8 cellular contexts compared by ENCODE assay signal in the genomic region with DNA sequence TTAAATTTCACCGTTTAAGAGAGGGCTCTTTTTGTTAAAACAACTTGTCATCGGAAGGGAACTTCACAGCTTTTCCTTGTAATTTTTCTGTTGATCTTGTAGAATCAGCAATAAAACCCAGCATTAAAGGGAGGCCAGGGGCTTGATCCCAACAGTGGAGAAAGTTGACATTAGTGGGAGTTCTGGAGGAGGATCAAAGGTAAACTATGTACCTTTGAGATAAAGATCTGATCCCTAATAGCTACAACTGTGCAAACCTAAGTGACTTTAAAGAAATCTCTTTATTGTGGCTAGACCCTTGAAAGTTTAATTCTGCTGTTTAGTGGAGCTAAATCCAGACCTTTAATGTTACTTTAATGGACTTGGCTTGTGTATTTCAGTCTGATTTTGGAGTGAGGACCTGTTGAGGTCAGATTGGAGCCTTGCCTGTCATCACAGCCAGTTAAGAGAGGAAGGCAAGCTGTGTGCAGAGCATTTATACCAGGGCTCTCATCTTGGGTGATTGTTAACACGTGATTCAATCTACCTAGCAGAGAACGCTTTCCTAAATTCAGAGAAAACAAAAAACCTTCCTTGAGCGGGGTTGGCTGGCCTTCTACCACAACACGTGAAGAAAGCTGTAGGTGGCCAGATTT. TPM values are rescaled to one million over a fixed set of nuclear protein-coding genes. Genes with fewer than 3 reads are reported as not detected.
DNase-seq lines count a peak whose midpoint lies in the region; ATAC-seq and TF ChIP-seq lines count a peak whose summit lies in the region.

No MANE protein-coding gene starts in this region.

- H3K36me3 ChIP-seq in DOHH2 (ENCODE audit: control insufficient read depth, low read length): no peaks in the 10 kb centered on the region
- H3K36me3 ChIP-seq in MM.1S (replicated peaks; ENCODE audit: insufficient read depth, low read length): no peaks in the 10 kb centered on the region
- no peaks in the 10 kb centered on the region for H3K36me3 ChIP-seq in mammary epithelial cell (ENCODE audit: insufficient read depth, low read length)
- H3K36me3 ChIP-seq in neural progenitor cell: no peaks in the 10 kb centered on the region
- no peaks in the 10 kb centered on the region for H3K36me3 ChIP-seq in testis (ENCODE audit: low read depth, missing control alignments)

- dilution Hi-C loops in mammary epithelial cell (cut with HindIII; ENCODE audit: low sequenced_read_pairs): no loop called here

- H3K4me3 Mint-ChIP-seq in neural progenitor cell: peak overlapping the region; percentile 91

- H3F3A ChIP-seq in DOHH2 (ENCODE audit: control insufficient read depth, insufficient read depth): no peaks in the 10 kb centered on the region
- no peaks in the 10 kb centered on the region for H3F3A ChIP-seq in MM.1S (ENCODE audit: insufficient read depth, low read length)
- H3F3A ChIP-seq in neural progenitor cell (ENCODE audit: low read depth): no peaks in the 10 kb centered on the region

- CTCF ChIA-PET in mammary epithelial cell (lab: Charles Lee; ENCODE audit: low non-redundant PET): no interaction called here

- H3K4me1 ChIP-seq in DOHH2 (ENCODE audit: control insufficient read depth, low read length) (peaks cover 41% of the 10 kb centered on the region), MM.1S (ENCODE audit: low read length) (no peaks in the 10 kb centered on the region), mammary epithelial cell (ENCODE audit: insufficient read depth, low read length) (no peaks in the 10 kb centered on the region), neural progenitor cell (peaks cover 4% of the 10 kb centered on the region), testis (no peaks in the 10 kb centered on the region)

- H3K4me2 ChIP-seq in DOHH2 (ENCODE audit: low read length) (peak overlapping the region; percentile 76), MM.1S (ENCODE audit: low read depth, low read length) (peak overlapping the region; percentile 66; the same call in 1 of the 2 replicates), mammary epithelial cell (ENCODE audit: insufficient read depth, low read depth, low read length) (peak overlapping the region; percentile 82), neural progenitor cell (peak overlapping the region; percentile 83)

- H2AFZ ChIP-seq in MM.1S (ENCODE audit: low read length) (no peak overlapping the region), mammary epithelial cell (ENCODE audit: low read depth, low read length) (peak overlapping the region; percentile 95), neural progenitor cell (replicated peaks) (no peak overlapping the region)

- WGBS in mammary epithelial cell (ENCODE audit: low coverage, missing lambda C conversion rate): 40% methylated on average over 5 of the region's 6 CpGs
- 45 to 70% methylated on average over 6 of the region's 6 CpGs for WGBS in testis, 2 donors

- H3K79me2 ChIP-seq in DOHH2 (ENCODE audit: control insufficient read depth, low read length) (peaks cover 49% of the 10 kb centered on the region), MM.1S (ENCODE audit: low read length) (no peaks in the 10 kb centered on the region; the same call in 1 of the 2 replicates), mammary epithelial cell (ENCODE audit: insufficient read depth, low read length) (no peaks in the 10 kb centered on the region), neural progenitor cell (ENCODE audit: low read depth) (no peaks in the 10 kb centered on the region)

- no peak for TF ChIP-seq CTCF in DOHH2 (IDR thresholded peaks at IDR 0.05; ENCODE audit: low read depth, low read length, poor library complexity, severe bottlenecking)
- no peak for TF ChIP-seq CTCF in MM.1S (IDR thresholded peaks at IDR 0.05; ENCODE audit: low read length)
- no peak for TF ChIP-seq CTCF in mammary epithelial cell (conservative IDR thresholded peaks at IDR 0.05 in 1 of 2, IDR thresholded peaks at IDR 0.05 in 1 of 2; ENCODE audit: extremely low read depth in 1 of 2, insufficient read depth in 1 of 2, low read depth in 1 of 2, low read length in 2 of 2)
- TF ChIP-seq CTCF in neural progenitor cell (IDR thresholded peaks at IDR 0.05): no peak
- no peak for TF ChIP-seq CTCF in testis (IDR thresholded peaks at IDR 0.05)

- in situ Hi-C loops in mammary epithelial cell (cut with MboI; ENCODE audit: low sequenced_read_pairs in 2 of 2): no loop called here

- peaks cover 5% of the 10 kb centered on the region for H3K36me3 Mint-ChIP-seq in neural progenitor cell

- H3K4me3 ChIP-seq in DOHH2 (ENCODE audit: low read length): peak overlapping the region; percentile 81
- peak overlapping the region; percentile 79 for H3K4me3 ChIP-seq in MM.1S (ENCODE audit: low read length)
- no peak overlapping the region for H3K4me3 ChIP-seq in mammary epithelial cell (replicated peaks in 1 of 3; ENCODE audit: insufficient read depth in 1 of 3, low read depth in 2 of 3, low read length in 3 of 3)
- peak overlapping the region; percentile 66 for H3K4me3 ChIP-seq in neural progenitor cell
- H3K4me3 ChIP-seq in testis: no peak overlapping the region

- H3K9me3 ChIP-seq in DOHH2 (ENCODE audit: control insufficient read depth, insufficient read depth, low read length) (no peaks in the 10 kb centered on the region), MM.1S (replicated peaks; ENCODE audit: insufficient read depth, low read length) (no peaks in the 10 kb centered on the region), mammary epithelial cell (replicated peaks; ENCODE audit: insufficient read depth, low read length) (no peaks in the 10 kb centered on the region), neural progenitor cell (ENCODE audit: low read depth) (peaks cover 3% of the 10 kb centered on the region), testis (no peaks in the 10 kb centered on the region)

- ATAC-seq in GM19328 (IDR thresholded peaks at IDR 0.05; ENCODE audit: unreplicated experiment) (no peak), GM21723 (IDR thresholded peaks at IDR 0.05; ENCODE audit: unreplicated experiment) (no peak)

- intact Hi-C loops in mammary epithelial cell (cut with micrococcal nuclease): loop anchor here (5.0 kb wide), 1 partner anchor 105 kb away; no protein-coding TSS in a partner anchor
- intact Hi-C loops in testis (cut with DNase I; ENCODE audit: low total_unique reads): no loop called here

- H3K9ac ChIP-seq in MM.1S (ENCODE audit: low read length) (no peak overlapping the region; the same call in 1 of the 2 replicates), mammary epithelial cell (ENCODE audit: insufficient read depth, low read length) (no peak overlapping the region), neural progenitor cell (no peak overlapping the region)

- H3K9me3 Mint-ChIP-seq in neural progenitor cell: peaks cover under 1% of the 10 kb centered on the region

- TF ChIP-seq POLR2A in testis (IDR thresholded peaks at IDR 0.05): no peak

- H3K9me2 ChIP-seq in DOHH2 (replicated peaks; ENCODE audit: control insufficient read depth, low read length) (no peaks in the 10 kb centered on the region), MM.1S (replicated peaks; ENCODE audit: insufficient read depth, low read length) (no peaks in the 10 kb centered on the region)

- H3K27me3 ChIP-seq in DOHH2 (ENCODE audit: control insufficient read depth, low read length) (no peaks in the 10 kb centered on the region), MM.1S (replicated peaks; ENCODE audit: insufficient read depth, low read length) (no peaks in the 10 kb centered on the region), mammary epithelial cell (ENCODE audit: insufficient read depth, low read length) (no peaks in the 10 kb centered on the region), neural progenitor cell (peaks cover 30% of the 10 kb centered on the region), testis (no peaks in the 10 kb centered on the region)

- peaks cover 34% of the 10 kb centered on the region for H3K4me1 Mint-ChIP-seq in neural progenitor cell

- H3K27ac ChIP-seq in DOHH2 (ENCODE audit: low read depth, low read length) (peak overlapping the region; percentile 64), MM.1S (ENCODE audit: low read length) (no peak overlapping the region), mammary epithelial cell (ENCODE audit: insufficient read depth, low read depth, low read length) (no peak overlapping the region), neural progenitor cell (no peak overlapping the region), testis (no peak overlapping the region)

- no peak for DNase-seq in MM.1S
- no peak for DNase-seq in mammary epithelial cell
- no peak for DNase-seq in neural progenitor cell (ENCODE audit: low spot score)
- no peak for DNase-seq in testis
- DNase-seq in putamen (ENCODE audit: low spot score): no peak

- no peak overlapping the region for H3K27ac Mint-ChIP-seq in neural progenitor cell

- H4K20me1 ChIP-seq in DOHH2 (ENCODE audit: control insufficient read depth, insufficient read depth, low read depth, low read length): no peaks in the 10 kb centered on the region
- H4K20me1 ChIP-seq in MM.1S (ENCODE audit: insufficient read depth, low read length): no peaks in the 10 kb centered on the region
- no peaks in the 10 kb centered on the region for H4K20me1 ChIP-seq in mammary epithelial cell (ENCODE audit: insufficient read depth, low read length)
- peaks cover 3% of the 10 kb centered on the region for H4K20me1 ChIP-seq in neural progenitor cell (ENCODE audit: low read depth)

- H3K27me3 Mint-ChIP-seq in neural progenitor cell (ENCODE audit: insufficient read depth, low read depth): peaks cover 5% of the 10 kb centered on the region

- no TSS peak for BruUV-seq in mammary epithelial cell (replicated peaks; lab: Mats Ljungman, UMichigan)

RNA-seq across cellular contexts. Expression of a gene that starts 1.7 kb away (rescaled TPM):
- total RNA-seq in mammary epithelial cell: 1 to 10 TPM; 1.3 to 4.4 TPM
- polyA plus RNA-seq in mammary epithelial cell: 2.2 TPM
- polyA minus RNA-seq in mammary epithelial cell: 1.2 TPM
- total RNA-seq in neural progenitor cell (ENCODE audit: low replicate concordance): 18.8 and 20.9 TPM in 2 replicates
- total RNA-seq in testis: 1 to 10 TPM; 4.3 to 5.9 TPM
- 5.8 TPM for polyA plus RNA-seq in testis (ENCODE audit: insufficient read depth, low read depth, low replicate concordance)

Comparison
In these comparisons a context has a peak if more than half of its experiments do, and no peak if none do; other contexts are left out.
1. H3K4me3 ChIP-seq: peak in DOHH2 (single experiment), MM.1S (single experiment) and neural progenitor cell (single experiment); none in mammary epithelial cell (0 of 3) and testis (0 of 2).
2. Peak in every context shown above with its lines, with median percentiles within 50 percentile points of each other: H3K4me2 ChIP-seq.